Comparison of ENCODE assay signal across 20 cellular contexts in genomic region chr19:32828643-32829344, GRCh38. TPM values are rescaled to one million over a fixed set of nuclear protein-coding genes. Genes with fewer than 3 reads are reported as not detected.
DNase-seq lines count a peak whose midpoint lies in the region; ATAC-seq lines count a peak whose summit lies in the region.
"Had no signal": no experiment of that assay in that cellular context is flagged by ENCODE, and none has a peak within 500 bp of the region (broad histone marks: within the 10 kb centered on the region; RNA-seq: fewer than 3 reads in every experiment).

No MANE protein-coding gene starts in this region.

- peak overlapping the region in 9 of 10 donors; percentile 61 to 82 (median 75) for H3K4me3 Mint-ChIP-seq in naive thymus-derived CD4-positive, alpha-beta T cell
- H3K4me3 Mint-ChIP-seq: B cell, nephron, type B pancreatic cell had no signal

- H3K9me3 Mint-ChIP-seq in naive thymus-derived CD4-positive, alpha-beta T cell = no peaks in the 10 kb centered on the region
- H3K9me3 Mint-ChIP-seq: nephron, type B pancreatic cell had no signal

- no peak for ATAC-seq in naive thymus-derived CD4-positive, alpha-beta T cell
- no peak for ATAC-seq in HG02852 (IDR thresholded peaks at IDR 0.05; ENCODE audit: unreplicated experiment)
- ATAC-seq: SK-N-SH treated with all-trans-retinoic acid at 6 μM for 48 hours had no signal

- peaks cover 0 to 4% (median 4%) of the 10 kb centered on the region in 5 donors for H3K36me3 Mint-ChIP-seq in naive thymus-derived CD4-positive, alpha-beta T cell

- DNase-seq in NCI-H345 (lab: John Stamatoyannopoulos, UW) (peak; percentile 29), NCI-H345 treated with DMSO at 0.1 percent for 48 hours (lab: John Stamatoyannopoulos, UW; ENCODE audit: unreplicated experiment) (no peak), DMS153 (lab: John Stamatoyannopoulos, UW) (peak; percentile 24), NCI-H774 (lab: John Stamatoyannopoulos, UW) (peak; percentile 39), AG20443 (ENCODE audit: low spot score) (no peak), NOMO-1 treated with dmso at 0.1 percent for 144 hours (lab: John Stamatoyannopoulos, UW; ENCODE audit: unreplicated experiment) (no peak)
- DNase-seq in naive thymus-derived CD4-positive, alpha-beta T cell = no peak
- DNase-seq: activated CD4-positive, CD25-positive, alpha-beta regulatory T cell; NCI-H1105; stimulated activated CD4-positive, alpha-beta T cell treated with anti-CD3 and anti-CD28 coated beads, Interleukin-4, amount 100 ng/mL, for 1 hour; stomach; T1000 had no signal

- H3K4me1 ChIP-seq in naive thymus-derived CD4-positive, alpha-beta T cell (ENCODE audit: control insufficient read depth in 2 of 2, insufficient read depth in 2 of 2, low read length in 2 of 2) = no peaks in the 10 kb centered on the region
- H3K4me1 ChIP-seq: prostate gland, stomach had no signal

- POLR2A ChIA-PET in naive thymus-derived CD4-positive, alpha-beta T cell (lab: Charles Lee) = no interaction called here

- no peaks in the 10 kb centered on the region for H3K9me3 ChIP-seq in naive thymus-derived CD4-positive, alpha-beta T cell (ENCODE audit: control insufficient read depth in 2 of 3, low read length in 3 of 3)
- H3K9me3 ChIP-seq: prostate gland, stomach had no signal

- H3K27me3 ChIP-seq in naive thymus-derived CD4-positive, alpha-beta T cell (ENCODE audit: control insufficient read depth in 2 of 2, insufficient read depth in 2 of 2, low read length in 2 of 2) = no peaks in the 10 kb centered on the region

- peaks cover 0 to 7% (median 3%) of the 10 kb centered on the region in 5 donors for H3K27me3 Mint-ChIP-seq in naive thymus-derived CD4-positive, alpha-beta T cell
- H3K27me3 Mint-ChIP-seq: type B pancreatic cell had no signal

- intact Hi-C loops in naive thymus-derived CD4-positive, alpha-beta T cell (cut with micrococcal nuclease) = no loop called here

- H3K27ac Mint-ChIP-seq in naive thymus-derived CD4-positive, alpha-beta T cell = peak overlapping the region in 7 of 9 donors; percentile 55 to 88 (median 69)
- H3K27ac Mint-ChIP-seq: B cell, nephron, type B pancreatic cell had no signal

- no peak overlapping the region for H3K4me3 ChIP-seq in naive thymus-derived CD4-positive, alpha-beta T cell (ENCODE audit: low read length)
- H3K4me3 ChIP-seq: prostate gland, skin epidermis, stomach had no signal

- H3K36me3 ChIP-seq in naive thymus-derived CD4-positive, alpha-beta T cell (ENCODE audit: control insufficient read depth in 2 of 3, insufficient read depth in 3 of 3, low read length in 3 of 3) = no peaks in the 10 kb centered on the region
- H3K36me3 ChIP-seq: prostate gland, stomach had no signal

- peaks cover 0 to 25% (median 14%) of the 10 kb centered on the region in 7 donors for H3K4me1 Mint-ChIP-seq in naive thymus-derived CD4-positive, alpha-beta T cell
- H3K4me1 Mint-ChIP-seq: B cell had no signal

- CTCF ChIA-PET in naive thymus-derived CD4-positive, alpha-beta T cell (lab: Charles Lee) = interaction anchor here (0.7 kb wide), 1 partner anchor 10 kb away, joined by 3 read pairs; no protein-coding TSS in a partner anchor

- no peak overlapping the region for H3K27ac ChIP-seq in naive thymus-derived CD4-positive, alpha-beta T cell (ENCODE audit: low read depth, low read length)
- H3K27ac ChIP-seq: prostate gland, skin epidermis, stomach had no signal

RNA-seq across cellular contexts. Expression of gene SLC7A9, which starts 40.8 kb away (rescaled TPM):
- total RNA-seq in naive thymus-derived CD4-positive, alpha-beta T cell = 1 to 10 TPM in 2 of 5 experiments, under 1 TPM in 3; 0.24 to 1.1 (median 0.56) TPM
- polyA plus RNA-seq in naive thymus-derived CD4-positive, alpha-beta T cell = not detected
- total RNA-seq: A172 had no signal

Comparison
In these comparisons a context has a peak if more than half of its experiments do, and no peak if none do; other contexts are left out.
1. DNase-seq: peak in NCI-H345 (single experiment), DMS153 (single experiment) and NCI-H774 (single experiment); none in NCI-H345 treated with DMSO at 0.1 percent for 48 hours (single experiment), naive thymus-derived CD4-positive, alpha-beta T cell (0 of 9), AG20443 (single experiment) and NOMO-1 treated with dmso at 0.1 percent for 144 hours (single experiment).